9 cellular contexts compared by ENCODE assay signal in genomic region chr11:128547946-128548654, GRCh38. TPM values are rescaled to one million over a fixed set of nuclear protein-coding genes. Genes with fewer than 3 reads are reported as not detected.
A peak's percentile ranks its signal among the peaks of the same experiment; 100 is the strongest.
DNase-seq lines count a peak whose midpoint lies in the region; ATAC-seq, FAIRE-seq and TF ChIP-seq lines count a peak whose summit lies in the region.
"Had no signal": no experiment of that assay in that cellular context is flagged by ENCODE, and none has a peak within 500 bp of the region (broad histone marks: within the 10 kb centered on the region; RNA-seq: fewer than 3 reads in every experiment).

No MANE protein-coding gene starts in this region.

- peak overlapping the region; percentile 94 for H3K27ac Mint-ChIP-seq in CD4-positive, alpha-beta T cell

- no peak overlapping the region for H2BK5ac ChIP-seq in neuronal stem cell (ENCODE audit: low read length)

- WGBS in neuronal stem cell (ENCODE audit: extremely low coverage in 2 of 2, insufficient read length in 2 of 2, insufficient replicate concordance in 1 of 2), 2 donors: no CpG with 5 or more reads among the region's 11 CpGs

- no peaks in the 10 kb centered on the region for H3K79me2 ChIP-seq in OCI-LY7 (ENCODE audit: insufficient read depth, low read depth, low read length)

- peak overlapping the region; percentile 78 for H3K4me2 ChIP-seq in OCI-LY7 (ENCODE audit: low read length)
- peak overlapping the region; percentile 65 for H3K4me2 ChIP-seq in neuronal stem cell (ENCODE audit: insufficient read depth, low read length, poor library complexity, severe bottlenecking)

- no peaks in the 10 kb centered on the region for H3K27me3 ChIP-seq in CD4-positive, alpha-beta T cell (ENCODE audit: control insufficient read depth, insufficient read depth, low read length)
- H3K27me3 ChIP-seq in endocrine pancreas (ENCODE audit: control insufficient read depth, insufficient read depth, low read length) (no peaks in the 10 kb centered on the region), neuronal stem cell (ENCODE audit: control insufficient read depth in 3 of 3, insufficient read depth in 3 of 3, low read depth in 1 of 3, low read length in 3 of 3) (peaks cover 4 to 66% (median 7%) of the 10 kb centered on the region in 3 experiments)

- H3K27me3 Mint-ChIP-seq in CD4-positive, alpha-beta T cell: no peaks in the 10 kb centered on the region

- H3K9me2 ChIP-seq in OCI-LY7 (ENCODE audit: insufficient read depth, low read length): no peaks in the 10 kb centered on the region

- H3K79me1 ChIP-seq in neuronal stem cell (ENCODE audit: low read depth, low read length): no peaks in the 10 kb centered on the region

- DNase-seq in CD4-positive, alpha-beta T cell: no peak
- DNase-seq in OCI-LY7 (ENCODE audit: low spot score) (no peak), neuronal stem cell (ENCODE audit: low spot score) (no peak), KG1 (lab: John Stamatoyannopoulos, UW) (no peak), NCI-H345 (lab: John Stamatoyannopoulos, UW) (no peak), H54 (ENCODE audit: insufficient read length, low spot score) (no peak)
- DNase-seq: NCI-H1694 treated with DMSO at 0.1 percent for 48 hours had no signal

- POLR2A ChIA-PET in CD4-positive, alpha-beta T cell (lab: Charles Lee): interaction anchor here (0.6 to 11.0 kb wide), 12 partner anchors 18 to 258 kb away, joined by 3 to 102 read pairs (median 4); no protein-coding TSS in a partner anchor
- POLR2A ChIA-PET in OCI-LY7 (lab: Charles Lee): interaction anchor here (0.6 to 10.2 kb wide), 14 partner anchors 9 to 183 kb away, joined by 3 to 89 read pairs (median 4); no protein-coding TSS in a partner anchor

- H3K18ac ChIP-seq in neuronal stem cell (ENCODE audit: low read length): peak overlapping the region; percentile 81

- no peak overlapping the region for H4K91ac ChIP-seq in neuronal stem cell (ENCODE audit: low read depth, low read length, poor library complexity)

- intact Hi-C loops in CD4-positive, alpha-beta T cell (cut with DNase I, micrococcal nuclease): loop anchor here in 1 of 2 experiments (2.0 kb wide), 1 partner anchor 19 kb away; no protein-coding TSS in a partner anchor
- intact Hi-C loops in OCI-LY7 (cut with micrococcal nuclease; ENCODE audit: unreplicated experiment): no loop called here

- no TSS peak for BruUV-seq in OCI-LY7 (replicated peaks; lab: Mats Ljungman, UMichigan)

- H3K4me3 ChIP-seq in OCI-LY7 (ENCODE audit: low read depth, low read length, poor library complexity, severe bottlenecking) (peak overlapping the region; percentile 38), endocrine pancreas (ENCODE audit: control insufficient read depth, insufficient read depth, low read length) (no peak overlapping the region), neuronal stem cell (ENCODE audit: low read length in 2 of 2) (peak overlapping the region in 1 of 2 donors; percentile 24)

- H3K4me1 ChIP-seq in OCI-LY7 (ENCODE audit: insufficient read depth, low read length, poor library complexity, severe bottlenecking): peaks cover 92% of the 10 kb centered on the region
- H3K4me1 ChIP-seq in endocrine pancreas (ENCODE audit: control insufficient read depth, insufficient read depth, low read length): no peaks in the 10 kb centered on the region
- H3K4me1 ChIP-seq in neuronal stem cell (ENCODE audit: control insufficient read depth in 2 of 2, insufficient read depth in 1 of 2, low read depth in 1 of 2, low read length in 2 of 2): peaks cover 6 to 31% of the 10 kb centered on the region in 2 donors

- no peaks in the 10 kb centered on the region for H3K9me3 Mint-ChIP-seq in CD4-positive, alpha-beta T cell

- H3K14ac ChIP-seq in neuronal stem cell (ENCODE audit: low read length): no peak overlapping the region

- H3K36me3 ChIP-seq in OCI-LY7 (ENCODE audit: insufficient read depth, low read length) (no peaks in the 10 kb centered on the region), endocrine pancreas (ENCODE audit: control insufficient read depth, insufficient read depth, low read length) (no peaks in the 10 kb centered on the region), neuronal stem cell (replicated peaks in 1 of 2; ENCODE audit: control insufficient read depth in 2 of 2, insufficient read depth in 2 of 2, low read length in 2 of 2) (no peaks in the 10 kb centered on the region)

- no peak overlapping the region for H2BK15ac ChIP-seq in neuronal stem cell (ENCODE audit: low read length)

- peaks cover 94% of the 10 kb centered on the region for H3K4me1 Mint-ChIP-seq in CD4-positive, alpha-beta T cell (ENCODE audit: low read depth)

- no peaks in the 10 kb centered on the region for H4K20me1 ChIP-seq in OCI-LY7 (ENCODE audit: insufficient read depth, low read length)

- H2BK12ac ChIP-seq in neuronal stem cell (ENCODE audit: low read length): no peak overlapping the region

- peak overlapping the region; percentile 90 for H2AFZ ChIP-seq in OCI-LY7 (ENCODE audit: low read length)
- H2AFZ ChIP-seq in neuronal stem cell (ENCODE audit: low read length): peak overlapping the region; percentile 85

- no peaks in the 10 kb centered on the region for H3K9me3 ChIP-seq in CD4-positive, alpha-beta T cell (ENCODE audit: control insufficient read depth, low read length)
- H3K9me3 ChIP-seq in OCI-LY7 (ENCODE audit: low read length) (no peaks in the 10 kb centered on the region), endocrine pancreas (ENCODE audit: control insufficient read depth, low read length) (no peaks in the 10 kb centered on the region), neuronal stem cell (replicated peaks in 1 of 2; ENCODE audit: control insufficient read depth in 2 of 2, insufficient read depth in 1 of 2, low read depth in 1 of 2, low read length in 2 of 2) (peaks cover 0 to 2% of the 10 kb centered on the region in 2 donors)

- TF ChIP-seq CTCF in CD4-positive, alpha-beta T cell (IDR thresholded peaks at IDR 0.05): no peak
- TF ChIP-seq CTCF in OCI-LY7 (conservative IDR thresholded peaks at IDR 0.05; ENCODE audit: low read length): no peak

- CTCF ChIA-PET in CD4-positive, alpha-beta T cell (lab: Charles Lee): interaction anchor here (0.6 to 1.2 kb wide), 2 partner anchors 22 to 209 kb away, joined by 3 to 4 read pairs; no protein-coding TSS in a partner anchor
- CTCF ChIA-PET in OCI-LY7 (lab: Charles Lee; ENCODE audit: unreplicated experiment): interaction anchor here (0.6 to 1.5 kb wide), 2 partner anchors 76 to 180 kb away, joined by 3 to 4 read pairs; no protein-coding TSS in a partner anchor

- H3K4me3 Mint-ChIP-seq in CD4-positive, alpha-beta T cell: peak overlapping the region; percentile 90

- H3K9ac ChIP-seq in endocrine pancreas (ENCODE audit: control insufficient read depth, insufficient read depth, low read length) (peak overlapping the region; percentile 31), neuronal stem cell (ENCODE audit: low read depth, low read length, poor library complexity) (no peak overlapping the region)

- ATAC-seq in CD4-positive, alpha-beta T cell (ENCODE audit: poor library complexity): peak; percentile 32
- ATAC-seq in HG03108 (IDR thresholded peaks at IDR 0.05; ENCODE audit: unreplicated experiment): no peak

- H3K27ac ChIP-seq in CD4-positive, alpha-beta T cell (ENCODE audit: low read depth, low read length): peak overlapping the region; percentile 58
- peak overlapping the region; percentile 57 for H3K27ac ChIP-seq in OCI-LY7 (ENCODE audit: low read depth, low read length, poor library complexity, severe bottlenecking)
- H3K27ac ChIP-seq in neuronal stem cell (replicated peaks; ENCODE audit: low read length): no peak overlapping the region

- TF ChIP-seq POLR2A in H54 (IDR thresholded peaks at IDR 0.05; ENCODE audit: low read depth, low read length): no peak

- no peak for FAIRE-seq in H54 (lab: Jason Lieb, UNC)

- no peak overlapping the region for H4K8ac ChIP-seq in neuronal stem cell (ENCODE audit: low read depth, low read length)

- no peak overlapping the region for H2BK120ac ChIP-seq in neuronal stem cell (ENCODE audit: low read depth, low read length)

- no peak overlapping the region for H2AK5ac ChIP-seq in neuronal stem cell (ENCODE audit: low read depth, low read length)

- no peak overlapping the region for H3K4ac ChIP-seq in neuronal stem cell (ENCODE audit: low read length)

- no peak overlapping the region for H3K23ac ChIP-seq in neuronal stem cell (ENCODE audit: low read depth, low read length, poor library complexity)

- H3K36me3 Mint-ChIP-seq in CD4-positive, alpha-beta T cell (ENCODE audit: low read depth): no peaks in the 10 kb centered on the region

RNA-seq across cellular contexts. Expression of gene ETS1, which starts 39.3 kb away (rescaled TPM):
- 100 to 1,000 TPM; 579 to 590 TPM for total RNA-seq in CD4-positive, alpha-beta T cell
- 203 and 210 TPM in 2 replicates for total RNA-seq in OCI-LY7 (2014; rRNA removed; shearing (Covaris generic))
- total RNA-seq in OCI-LY7 (2022): 466 and 503 TPM in 2 replicates
- polyA plus RNA-seq in neuronal stem cell (2013, experiment 1 of 2): 0.33 TPM
- 0.37 TPM for polyA plus RNA-seq in neuronal stem cell (2013, experiment 2 of 2)
